In the genomic region with DNA sequence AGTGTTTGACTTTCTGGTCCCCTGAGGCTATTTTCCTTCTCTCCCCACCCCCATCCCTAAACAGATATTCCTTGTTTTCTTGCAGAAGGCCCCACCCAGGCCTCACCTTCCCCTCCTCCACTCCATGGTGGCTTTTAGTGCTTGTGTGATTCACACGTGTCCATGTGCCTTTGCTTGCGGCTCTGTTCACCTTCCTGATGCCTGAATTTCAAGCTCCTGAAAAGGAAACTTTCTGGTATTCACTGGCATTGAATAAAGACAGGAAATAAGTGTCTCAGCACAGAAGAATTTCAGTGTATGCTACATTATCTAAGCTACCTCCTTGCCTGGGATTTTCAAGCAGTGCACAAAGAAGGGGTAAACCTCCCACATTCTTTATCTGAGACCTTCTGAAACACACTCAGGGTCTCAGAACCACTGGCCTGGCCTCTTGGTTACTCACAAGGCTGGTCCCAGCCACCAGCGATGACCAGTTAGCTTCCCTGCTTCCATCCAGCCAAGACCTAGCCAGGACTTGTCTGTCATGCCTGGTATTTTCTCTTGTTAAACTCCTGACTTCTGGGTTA, we compare ENCODE assay signal across 7 cellular contexts. TPM values are rescaled to one million over a fixed set of nuclear protein-coding genes. Genes with fewer than 3 reads are reported as not detected.
A peak's percentile ranks its signal among the peaks of the same experiment; 100 is the strongest.
DNase-seq lines count a peak whose midpoint lies in the region; ATAC-seq, FAIRE-seq and TF ChIP-seq lines count a peak whose summit lies in the region.

No MANE protein-coding gene starts in this region.

- H3K9ac ChIP-seq in HUES6 (ENCODE audit: low read length): peak overlapping the region; percentile 50
- no peak overlapping the region for H3K9ac ChIP-seq in kidney (ENCODE audit: low read length in 2 of 2)

- peak; percentile 64 for DNase-seq in astrocyte of the cerebellum (ENCODE audit: low read depth)
- peak; percentile 90 for DNase-seq in kidney
- DNase-seq in type B pancreatic cell (ENCODE audit: extremely low spot score, unreplicated experiment): no peak
- DNase-seq in AG08396 (ENCODE audit: low spot score): no peak
- no peak for DNase-seq in activated CD4-positive, alpha-beta memory T cell treated with anti-CD3 and anti-CD28 coated beads, Interleukin-2, amount 10 ng/mL, durations not matched to agents 7 days and 5 days

- H3K27me3 Mint-ChIP-seq in type B pancreatic cell: no peaks in the 10 kb centered on the region
- H3K27me3 Mint-ChIP-seq in activated CD4-positive, alpha-beta memory T cell treated with anti-CD3 and anti-CD28 coated beads, Interleukin-2, amount 10 ng/mL, durations not matched to agents 7 days and 5 days: no peaks in the 10 kb centered on the region

- POLR2A ChIA-PET in activated CD4-positive, alpha-beta memory T cell treated with anti-CD3 and anti-CD28 coated beads, Interleukin-2, amount 10 ng/mL, durations not matched to agents 7 days and 5 days (lab: Charles Lee): no interaction called here

- no peak for ATAC-seq in GM21447 (IDR thresholded peaks at IDR 0.05; ENCODE audit: unreplicated experiment)

- FAIRE-seq in kidney (lab: Jason Lieb, UNC): no peak

- H3K36me3 ChIP-seq in HUES6 (ENCODE audit: control insufficient read depth, insufficient read depth, low read length): no peaks in the 10 kb centered on the region
- H3K36me3 ChIP-seq in kidney (ENCODE audit: control insufficient read depth in 1 of 2, insufficient read depth in 2 of 2, low read length in 2 of 2): no peaks in the 10 kb centered on the region

- peaks cover 5% of the 10 kb centered on the region for H3K9me3 Mint-ChIP-seq in type B pancreatic cell
- no peaks in the 10 kb centered on the region for H3K9me3 Mint-ChIP-seq in activated CD4-positive, alpha-beta memory T cell treated with anti-CD3 and anti-CD28 coated beads, Interleukin-2, amount 10 ng/mL, durations not matched to agents 7 days and 5 days

- H3K9me3 ChIP-seq in HUES6 (ENCODE audit: control insufficient read depth, insufficient read depth, low read depth, low read length): no peaks in the 10 kb centered on the region
- no peaks in the 10 kb centered on the region for H3K9me3 ChIP-seq in kidney (ENCODE audit: control insufficient read depth in 1 of 2, low read length in 2 of 2)

- no peak for TF ChIP-seq CTCF in astrocyte of the cerebellum (IDR thresholded peaks at IDR 0.05; ENCODE audit: low read depth, low read length, missing control alignments)
- no peak for TF ChIP-seq CTCF in kidney (IDR thresholded peaks at IDR 0.05; ENCODE audit: borderline replicate concordance, extremely low read depth, insufficient read depth)
- TF ChIP-seq CTCF in type B pancreatic cell (conservative IDR thresholded peaks at IDR 0.05): no peak

- H3K4me1 ChIP-seq in HUES6 (ENCODE audit: control insufficient read depth, insufficient read depth, low read length): peaks cover 19% of the 10 kb centered on the region
- H3K4me1 ChIP-seq in kidney (ENCODE audit: control insufficient read depth in 1 of 2, insufficient read depth in 1 of 2, low read depth in 1 of 2, low read length in 2 of 2): peaks cover 0 to 3% of the 10 kb centered on the region in 2 donors

- H3K4me3 ChIP-seq in HUES6 (ENCODE audit: low read depth, low read length) (no peak overlapping the region), astrocyte of the cerebellum (ENCODE audit: low read depth, low read length) (no peak overlapping the region), kidney (ENCODE audit: low read length in 2 of 2) (no peak overlapping the region)

- H3K4me3 Mint-ChIP-seq in type B pancreatic cell: peak overlapping the region; percentile 78
- no peak overlapping the region for H3K4me3 Mint-ChIP-seq in activated CD4-positive, alpha-beta memory T cell treated with anti-CD3 and anti-CD28 coated beads, Interleukin-2, amount 10 ng/mL, durations not matched to agents 7 days and 5 days

- no peak overlapping the region for H3K27ac ChIP-seq in HUES6 (ENCODE audit: low read depth, low read length)
- H3K27ac ChIP-seq in kidney (ENCODE audit: low read depth in 2 of 2, low read length in 2 of 2): peak overlapping the region in 1 of 2 donors; percentile 60

- H3K4me1 Mint-ChIP-seq in type B pancreatic cell (ENCODE audit: unreplicated experiment): peaks cover 15% of the 10 kb centered on the region
- no peaks in the 10 kb centered on the region for H3K4me1 Mint-ChIP-seq in activated CD4-positive, alpha-beta memory T cell treated with anti-CD3 and anti-CD28 coated beads, Interleukin-2, amount 10 ng/mL, durations not matched to agents 7 days and 5 days

- H3K36me3 Mint-ChIP-seq in type B pancreatic cell: no peaks in the 10 kb centered on the region
- H3K36me3 Mint-ChIP-seq in activated CD4-positive, alpha-beta memory T cell treated with anti-CD3 and anti-CD28 coated beads, Interleukin-2, amount 10 ng/mL, durations not matched to agents 7 days and 5 days (ENCODE audit: low read depth): no peaks in the 10 kb centered on the region

- in situ Hi-C loops in astrocyte of the cerebellum (cut with HindIII; ENCODE audit: low sequenced_read_pairs): no loop called here

- intact Hi-C loops in kidney (cut with DNase I): no loop called here

- CTCF ChIA-PET in activated CD4-positive, alpha-beta memory T cell treated with anti-CD3 and anti-CD28 coated beads, Interleukin-2, amount 10 ng/mL, durations not matched to agents 7 days and 5 days (lab: Charles Lee): no interaction called here

- no peaks in the 10 kb centered on the region for H3K27me3 ChIP-seq in HUES6 (ENCODE audit: control insufficient read depth, insufficient read depth, low read length)

- peak overlapping the region; percentile 98 for H3K27ac Mint-ChIP-seq in type B pancreatic cell
- no peak overlapping the region for H3K27ac Mint-ChIP-seq in activated CD4-positive, alpha-beta memory T cell treated with anti-CD3 and anti-CD28 coated beads, Interleukin-2, amount 10 ng/mL, durations not matched to agents 7 days and 5 days

RNA-seq across cellular contexts. Expression of a gene that starts 17.2 kb away (rescaled TPM):
- total RNA-seq in kidney: 107 TPM
- 40.6 TPM for polyA plus RNA-seq in kidney (ENCODE audit: insufficient read depth, low read depth, low replicate concordance)
- 80.7 and 141 TPM in 2 replicates for total RNA-seq in type B pancreatic cell (ENCODE audit: low replicate concordance)
- 10 to 100 TPM; 57.9 to 58.4 TPM for total RNA-seq in activated CD4-positive, alpha-beta memory T cell treated with anti-CD3 and anti-CD28 coated beads, Interleukin-2, amount 10 ng/mL, durations not matched to agents 7 days and 5 days

Comparison
In these comparisons a context has a peak if more than half of its experiments do, and no peak if none do; other contexts are left out.
1. DNase-seq: peak in astrocyte of the cerebellum (single experiment) and kidney (single experiment); none in type B pancreatic cell (single experiment), AG08396 (single experiment) and activated CD4-positive, alpha-beta memory T cell treated with anti-CD3 and anti-CD28 coated beads, Interleukin-2, amount 10 ng/mL, durations not matched to agents 7 days and 5 days (single experiment).